8 cellular contexts compared by ENCODE assay signal in genomic region chr12:31588976-31589375, GRCh38. TPM values are rescaled to one million over a fixed set of nuclear protein-coding genes. Genes with fewer than 3 reads are reported as not detected.
A peak's percentile ranks its signal among the peaks of the same experiment; 100 is the strongest.
DNase-seq lines count a peak whose midpoint lies in the region; ATAC-seq and TF ChIP-seq lines count a peak whose summit lies in the region.

No MANE protein-coding gene starts in this region.

- peaks cover 29% of the 10 kb centered on the region for H3K4me1 ChIP-seq in Panc1 (ENCODE audit: control insufficient read depth, insufficient read depth, low read length)

- H3K27me3 ChIP-seq in Panc1 (ENCODE audit: control insufficient read depth, insufficient read depth, low read length) = no peaks in the 10 kb centered on the region

- H3K27ac ChIP-seq in Panc1 (ENCODE audit: low read length) = peak overlapping the region; percentile 86

- peak; percentile 25 for DNase-seq in G401 (ENCODE audit: low spot score)
- no peak for DNase-seq in Panc1 (ENCODE audit: low read depth, low spot score)
- DNase-seq in fibroblast of mammary gland (ENCODE audit: low read depth) = peak; percentile 6
- peak; percentile 40 for DNase-seq in renal cortical epithelial cell (ENCODE audit: low read depth)
- DNase-seq in MV-4-11 (lab: John Stamatoyannopoulos, UW) = no peak
- no peak for DNase-seq in NCI-H524 treated with DMSO at 0.1 percent for 48 hours (lab: John Stamatoyannopoulos, UW)
- no peak for DNase-seq in stimulated activated CD8-positive, alpha-beta memory T cell treated with anti-CD3 and anti-CD28 coated beads, Interleukin-4, amount 100 ng/mL, for 48 hours

- no peaks in the 10 kb centered on the region for H3K36me3 ChIP-seq in Panc1 (ENCODE audit: control insufficient read depth, insufficient read depth, low read length)

- no TSS peak for BruUV-seq in Panc1 (replicated peaks; lab: Mats Ljungman, UMichigan)

- H3K9me3 ChIP-seq in Panc1 (ENCODE audit: control insufficient read depth, insufficient read depth, low read depth, low read length) = no peaks in the 10 kb centered on the region

- in situ Hi-C loops in G401 (cut with HindIII; ENCODE audit: low sequenced_read_pairs) = no loop called here
- in situ Hi-C loops in Panc1 (cut with HindIII; ENCODE audit: low pct_unique_long_range_greater_than_20kb, low sequenced_read_pairs) = no loop called here

- POLR2A ChIA-PET in Panc1 (lab: Charles Lee) = no interaction called here

- intact Hi-C loops in Panc1 (cut with micrococcal nuclease; ENCODE audit: unreplicated experiment) = loop anchor here (10.0 kb wide), 1 partner anchor 54 kb away; no protein-coding TSS in a partner anchor

- H3K4me3 ChIP-seq in Panc1 (ENCODE audit: low read depth in 2 of 2, low read length in 2 of 2) (peak overlapping the region; percentile 72 to 91), fibroblast of mammary gland (ENCODE audit: control insufficient read depth, low read depth, low read length) (peak overlapping the region; percentile 78)

- no peak for TF ChIP-seq CTCF in Panc1 (IDR thresholded peaks at IDR 0.05)
- no peak for TF ChIP-seq CTCF in fibroblast of mammary gland (conservative IDR thresholded peaks at IDR 0.05; ENCODE audit: control insufficient read depth, insufficient read depth, low read depth, low read length)

- CTCF ChIA-PET in Panc1 (lab: Charles Lee) = no interaction called here

- no peak for ATAC-seq in Panc1
- no peak for ATAC-seq in HG02884 (IDR thresholded peaks at IDR 0.05; ENCODE audit: unreplicated experiment)

RNA-seq across cellular contexts. Expression of gene DENND5B, which starts 2.0 kb away (rescaled TPM):
- 6.1 and 13.0 TPM in 2 replicates for total RNA-seq in G401 (2014; rRNA removed; shearing (Covaris generic))
- total RNA-seq in Panc1 (2021; ENCODE audit: unreplicated experiment) (36.8 TPM), renal cortical epithelial cell (9.2 and 23.9 TPM in 2 replicates)
- polyA plus RNA-seq in Panc1 (2012; ENCODE audit: insufficient read length) = 10.5 TPM

Comparison
In these comparisons a context has a peak if more than half of its experiments do, and no peak if none do; other contexts are left out.
1. DNase-seq: peak in G401 (single experiment), fibroblast of mammary gland (single experiment) and renal cortical epithelial cell (single experiment); none in Panc1 (single experiment), MV-4-11 (single experiment), NCI-H524 treated with DMSO at 0.1 percent for 48 hours (single experiment) and stimulated activated CD8-positive, alpha-beta memory T cell treated with anti-CD3 and anti-CD28 coated beads, Interleukin-4, amount 100 ng/mL, for 48 hours (single experiment).